1 cellular context compared by ENCODE assay signal in genomic region chr2:68438455-68439303, GRCh38.
TF ChIP-seq lines count a peak whose summit lies in the region.

No MANE protein-coding gene starts in this region.

TF ChIP-seq in GM12878, 131 proteins besides CTCF, POLR2A, EP300 and RAD21 (continued from another document and continues in another):
- TF ChIP-seq BCL3 (IDR thresholded peaks at IDR 0.05; ENCODE audit: borderline replicate concordance, insufficient read depth, low read depth, low read length, poor library complexity, severe bottlenecking) (peak; percentile 64), ETV6 (conservative IDR thresholded peaks at IDR 0.05 in 1 of 2, IDR thresholded peaks at IDR 0.05 in 1 of 2; ENCODE audit: borderline replicate concordance in 1 of 2, low read depth in 1 of 2) (0 out of 4 replicates have a peak, but pooled peaks of 1 of the 2 experiments have one; percentile 31), CHD4 (IDR thresholded peaks at IDR 0.05) (no peak), MEF2B (IDR thresholded peaks at IDR 0.05; ENCODE audit: partially characterized antibody, poor library complexity, severe bottlenecking) (no peak), NFXL1 (IDR thresholded peaks at IDR 0.05; ENCODE audit: borderline replicate concordance) (no peak), TCF7 (IDR thresholded peaks at IDR 0.05; ENCODE audit: borderline replicate concordance) (peak; percentile 37; the same call in 1 of the 2 replicates), SREBF1 (IDR thresholded peaks at IDR 0.05; ENCODE audit: low read length) (no peak), WRNIP1 (IDR thresholded peaks at IDR 0.05; ENCODE audit: borderline replicate concordance, low read depth, low read length) (no peak), SP1 (IDR thresholded peaks at IDR 0.05; ENCODE audit: low read depth, low read length) (no peak), CREB1 (IDR thresholded peaks at IDR 0.05; ENCODE audit: low read depth) (peak; percentile 45; the same call in 1 of the 2 replicates), ZBTB11 (CRISPR knock-in tag; IDR thresholded peaks at IDR 0.05) (peak; percentile 81), NKRF (conservative IDR thresholded peaks at IDR 0.05) (no peak), ZNF622 (IDR thresholded peaks at IDR 0.05) (no peak), ZBED1 (IDR thresholded peaks at IDR 0.05; ENCODE audit: borderline replicate concordance) (peak; percentile 100), SIN3A (IDR thresholded peaks at IDR 0.05; ENCODE audit: low read depth, low read length) (no peak), POU2F2 (IDR thresholded peaks at IDR 0.05; ENCODE audit: borderline replicate concordance, low read depth, low read length) (peak; percentile 98), TBL1XR1 (IDR thresholded peaks at IDR 0.05; ENCODE audit: low read depth, low read length) (no peak), BRCA1 (IDR thresholded peaks at IDR 0.05; ENCODE audit: low read depth, low read length) (no peak), NRF1 (conservative IDR thresholded peaks at IDR 0.05; ENCODE audit: low read depth, low read length) (no peak), SMAD1 (IDR thresholded peaks at IDR 0.05; ENCODE audit: low read depth, partially characterized antibody) (peak; percentile 73), LARP7 (IDR thresholded peaks at IDR 0.05) (no peak), TCF12 (IDR thresholded peaks at IDR 0.05; ENCODE audit: low read depth, low read length) (no peak), FOS (IDR thresholded peaks at IDR 0.05; ENCODE audit: borderline replicate concordance, extremely low read depth, insufficient read length) (no peak), ZNF217 (IDR thresholded peaks at IDR 0.05) (no peak), ATF7 (IDR thresholded peaks at IDR 0.05; ENCODE audit: low read depth) (no peak), CBFB (IDR thresholded peaks at IDR 0.05; ENCODE audit: low read depth) (peak; percentile 98), STAT1 (conservative IDR thresholded peaks at IDR 0.05) (no peak), BMI1 (IDR thresholded peaks at IDR 0.05; ENCODE audit: borderline replicate concordance) (peak; percentile 87), IRF4 (IDR thresholded peaks at IDR 0.05; ENCODE audit: low read depth, low read length) (no peak), ZNF384 (IDR thresholded peaks at IDR 0.05; ENCODE audit: borderline replicate concordance, low read depth, low read length) (no peak), USF2 (IDR thresholded peaks at IDR 0.05; ENCODE audit: borderline replicate concordance, low read depth, low read length) (no peak), BCL11A (IDR thresholded peaks at IDR 0.05; ENCODE audit: low read depth, low read length) (peak; percentile 62; the same call in 1 of the 2 replicates), SUZ12 (IDR thresholded peaks at IDR 0.05; ENCODE audit: unreplicated experiment) (no peak), ELK1 (IDR thresholded peaks at IDR 0.05; ENCODE audit: low read depth, low read length) (no peak), E2F4 (IDR thresholded peaks at IDR 0.05; ENCODE audit: low read depth, low read length) (no peak), TARDBP (IDR thresholded peaks at IDR 0.05; ENCODE audit: borderline replicate concordance) (peak; percentile 87), ASH2L (IDR thresholded peaks at IDR 0.05; ENCODE audit: borderline replicate concordance, low read depth) (no peak), NFYA (IDR thresholded peaks at IDR 0.05; ENCODE audit: borderline replicate concordance, low read depth, low read length) (no peak), MYC (IDR thresholded peaks at IDR 0.05; ENCODE audit: insufficient read depth, insufficient read length, insufficient replicate concordance, low read length, severe bottlenecking) (no peak), ESRRA (IDR thresholded peaks at IDR 0.05; ENCODE audit: low read length) (no peak), RELA (IDR thresholded peaks at IDR 0.05; ENCODE audit: borderline replicate concordance, partially characterized antibody) (no peak), CHD1 (IDR thresholded peaks at IDR 0.05; ENCODE audit: low read depth, low read length) (no peak), ZNF24 (IDR thresholded peaks at IDR 0.05) (no peak)
- TF ChIP-seq, protein P1, sequence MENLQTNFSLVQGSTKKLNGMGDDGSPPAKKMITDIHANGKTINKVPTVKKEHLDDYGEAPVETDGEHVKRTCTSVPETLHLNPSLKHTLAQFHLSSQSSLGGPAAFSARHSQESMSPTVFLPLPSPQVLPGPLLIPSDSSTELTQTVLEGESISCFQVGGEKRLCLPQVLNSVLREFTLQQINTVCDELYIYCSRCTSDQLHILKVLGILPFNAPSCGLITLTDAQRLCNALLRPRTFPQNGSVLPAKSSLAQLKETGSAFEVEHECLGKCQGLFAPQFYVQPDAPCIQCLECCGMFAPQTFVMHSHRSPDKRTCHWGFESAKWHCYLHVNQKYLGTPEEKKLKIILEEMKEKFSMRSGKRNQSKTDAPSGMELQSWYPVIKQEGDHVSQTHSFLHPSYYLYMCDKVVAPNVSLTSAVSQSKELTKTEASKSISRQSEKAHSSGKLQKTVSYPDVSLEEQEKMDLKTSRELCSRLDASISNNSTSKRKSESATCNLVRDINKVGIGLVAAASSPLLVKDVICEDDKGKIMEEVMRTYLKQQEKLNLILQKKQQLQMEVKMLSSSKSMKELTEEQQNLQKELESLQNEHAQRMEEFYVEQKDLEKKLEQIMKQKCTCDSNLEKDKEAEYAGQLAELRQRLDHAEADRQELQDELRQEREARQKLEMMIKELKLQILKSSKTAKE (IDR thresholded peaks at IDR 0.05; ENCODE audit: low read depth, poor library complexity, severe bottlenecking), result no peak
- TF ChIP-seq, protein P2, sequence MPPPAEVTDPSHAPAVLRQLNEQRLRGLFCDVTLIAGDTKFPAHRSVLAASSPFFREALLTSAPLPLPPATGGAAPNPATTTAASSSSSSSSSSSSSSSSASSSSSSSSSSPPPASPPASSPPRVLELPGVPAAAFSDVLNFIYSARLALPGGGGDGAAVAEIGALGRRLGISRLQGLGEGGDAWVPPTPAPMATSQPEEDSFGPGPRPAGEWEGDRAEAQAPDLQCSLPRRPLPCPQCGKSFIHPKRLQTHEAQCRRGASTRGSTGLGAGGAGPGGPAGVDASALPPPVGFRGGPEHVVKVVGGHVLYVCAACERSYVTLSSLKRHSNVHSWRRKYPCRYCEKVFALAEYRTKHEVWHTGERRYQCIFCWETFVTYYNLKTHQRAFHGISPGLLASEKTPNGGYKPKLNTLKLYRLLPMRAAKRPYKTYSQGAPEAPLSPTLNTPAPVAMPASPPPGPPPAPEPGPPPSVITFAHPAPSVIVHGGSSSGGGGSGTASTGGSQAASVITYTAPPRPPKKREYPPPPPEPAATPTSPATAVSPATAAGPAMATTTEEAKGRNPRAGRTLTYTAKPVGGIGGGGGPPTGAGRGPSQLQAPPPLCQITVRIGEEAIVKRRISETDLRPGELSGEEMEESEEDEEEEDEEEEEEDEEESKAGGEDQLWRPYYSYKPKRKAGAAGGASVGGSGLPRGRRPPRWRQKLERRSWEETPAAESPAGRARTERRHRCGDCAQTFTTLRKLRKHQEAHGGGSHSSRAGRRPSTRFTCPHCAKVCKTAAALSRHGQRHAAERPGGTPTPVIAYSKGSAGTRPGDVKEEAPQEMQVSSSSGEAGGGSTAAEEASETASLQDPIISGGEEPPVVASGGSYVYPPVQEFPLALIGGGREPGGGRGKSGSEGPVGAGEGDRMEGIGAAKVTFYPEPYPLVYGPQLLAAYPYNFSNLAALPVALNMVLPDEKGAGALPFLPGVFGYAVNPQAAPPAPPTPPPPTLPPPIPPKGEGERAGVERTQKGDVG (CRISPR knock-in tag; IDR thresholded peaks at IDR 0.05), result peak; percentile 98
- TF ChIP-seq, protein P3, sequence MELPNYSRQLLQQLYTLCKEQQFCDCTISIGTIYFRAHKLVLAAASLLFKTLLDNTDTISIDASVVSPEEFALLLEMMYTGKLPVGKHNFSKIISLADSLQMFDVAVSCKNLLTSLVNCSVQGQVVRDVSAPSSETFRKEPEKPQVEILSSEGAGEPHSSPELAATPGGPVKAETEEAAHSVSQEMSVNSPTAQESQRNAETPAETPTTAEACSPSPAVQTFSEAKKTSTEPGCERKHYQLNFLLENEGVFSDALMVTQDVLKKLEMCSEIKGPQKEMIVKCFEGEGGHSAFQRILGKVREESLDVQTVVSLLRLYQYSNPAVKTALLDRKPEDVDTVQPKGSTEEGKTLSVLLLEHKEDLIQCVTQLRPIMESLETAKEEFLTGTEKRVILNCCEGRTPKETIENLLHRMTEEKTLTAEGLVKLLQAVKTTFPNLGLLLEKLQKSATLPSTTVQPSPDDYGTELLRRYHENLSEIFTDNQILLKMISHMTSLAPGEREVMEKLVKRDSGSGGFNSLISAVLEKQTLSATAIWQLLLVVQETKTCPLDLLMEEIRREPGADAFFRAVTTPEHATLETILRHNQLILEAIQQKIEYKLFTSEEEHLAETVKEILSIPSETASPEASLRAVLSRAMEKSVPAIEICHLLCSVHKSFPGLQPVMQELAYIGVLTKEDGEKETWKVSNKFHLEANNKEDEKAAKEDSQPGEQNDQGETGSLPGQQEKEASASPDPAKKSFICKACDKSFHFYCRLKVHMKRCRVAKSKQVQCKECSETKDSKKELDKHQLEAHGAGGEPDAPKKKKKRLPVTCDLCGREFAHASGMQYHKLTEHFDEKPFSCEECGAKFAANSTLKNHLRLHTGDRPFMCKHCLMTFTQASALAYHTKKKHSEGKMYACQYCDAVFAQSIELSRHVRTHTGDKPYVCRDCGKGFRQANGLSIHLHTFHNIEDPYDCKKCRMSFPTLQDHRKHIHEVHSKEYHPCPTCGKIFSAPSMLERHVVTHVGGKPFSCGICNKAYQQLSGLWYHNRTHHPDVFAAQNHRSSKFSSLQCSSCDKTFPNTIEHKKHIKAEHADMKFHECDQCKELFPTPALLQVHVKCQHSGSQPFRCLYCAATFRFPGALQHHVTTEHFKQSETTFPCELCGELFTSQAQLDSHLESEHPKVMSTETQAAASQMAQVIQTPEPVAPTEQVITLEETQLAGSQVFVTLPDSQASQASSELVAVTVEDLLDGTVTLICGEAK (IDR thresholded peaks at IDR 0.05; ENCODE audit: borderline replicate concordance), result no peak
